In the genomic region with DNA sequence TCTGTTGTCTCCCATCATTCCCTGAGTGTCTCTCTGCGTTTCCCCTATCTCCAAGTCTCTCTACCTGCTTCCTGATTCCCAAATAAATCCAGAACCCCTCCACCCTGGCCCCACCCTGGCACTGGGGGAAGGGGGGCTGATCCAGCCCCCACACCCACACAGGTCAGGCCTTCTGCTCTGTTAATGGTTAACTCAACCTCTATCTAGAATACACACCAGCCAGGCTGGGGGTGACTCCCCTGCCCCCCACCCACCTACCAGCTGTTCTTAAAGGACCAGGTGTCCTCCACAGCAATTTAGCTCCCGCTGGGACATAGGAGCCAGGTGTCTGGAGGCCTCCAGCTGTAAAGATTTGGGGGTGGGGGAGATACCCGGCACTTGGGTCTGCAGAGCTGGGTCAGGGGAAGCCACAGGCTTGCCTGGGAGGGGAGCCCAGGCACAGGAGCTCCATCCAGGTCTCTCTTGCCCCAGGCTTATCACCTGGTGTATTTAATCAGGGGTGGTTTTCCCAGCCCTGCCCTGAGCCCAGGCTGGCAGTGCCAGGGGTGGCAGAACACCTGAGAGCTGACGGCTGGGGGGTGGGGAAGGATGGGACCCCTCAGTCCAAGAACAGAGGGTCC, we compare ENCODE assay signal across 13 cellular contexts. TPM values are rescaled to one million over a fixed set of nuclear protein-coding genes. Genes with fewer than 3 reads are reported as not detected.
DNase-seq lines count a peak whose midpoint lies in the region; ATAC-seq and TF ChIP-seq lines count a peak whose summit lies in the region.
"Had no signal": no experiment of that assay in that cellular context is flagged by ENCODE, and none has a peak within 500 bp of the region (broad histone marks: within the 10 kb centered on the region; RNA-seq: fewer than 3 reads in every experiment).

No MANE protein-coding gene starts in this region.

- H3K4me1 Mint-ChIP-seq in neural crest cell, result peaks cover 43% of the 10 kb centered on the region

- H3K27me3 Mint-ChIP-seq in neural crest cell (ENCODE audit: low read depth), result peaks cover 9% of the 10 kb centered on the region

- TF ChIP-seq CTCF in epithelial cell of esophagus (IDR thresholded peaks at IDR 0.05; ENCODE audit: insufficient read depth, low read depth, low read length, missing control alignments) (no peak), neural crest cell (conservative IDR thresholded peaks at IDR 0.05) (no peak)

- H3K9me3 Mint-ChIP-seq in neural crest cell, result no peaks in the 10 kb centered on the region
- H3K9me3 Mint-ChIP-seq: central memory CD8-positive, alpha-beta T cell had no signal

- H3K4me3 ChIP-seq in epithelial cell of esophagus (ENCODE audit: low read length), result peak overlapping the region; percentile 71

- ATAC-seq in stimulated activated naive CD8-positive, alpha-beta T cell treated with anti-CD3 and anti-CD28 coated beads, Interleukin-15, Interleukin-2, amounts not matched to agents 100 U/mL and 50 U/mL, for 24 hours, result no peak
- ATAC-seq: naive thymus-derived CD8-positive, alpha-beta T cell had no signal

- DNase-seq in DMS53 (lab: John Stamatoyannopoulos, UW) (peak; percentile 95), NCI-H1417 (lab: John Stamatoyannopoulos, UW) (peak in 2 of 3 experiments; percentile 80 to 91), epithelial cell of esophagus (ENCODE audit: low read depth) (no peak), neural crest cell (ENCODE audit: low read depth, low spot score) (no peak), germinal center (ENCODE audit: low spot score) (no peak), ureter (ENCODE audit: low spot score) (no peak), HCEC 1CT (no peak)
- DNase-seq in stimulated activated naive CD8-positive, alpha-beta T cell treated with anti-CD3 and anti-CD28 coated beads, Interleukin-15, Interleukin-2, amounts not matched to agents 100 U/mL and 50 U/mL, for 24 hours, result no peak
- DNase-seq: activated T-cell treated with anti-CD3 and anti-CD28 coated beads for 4 hours, NCI-H2029 treated with DMSO at 0.1 percent for 48 hours had no signal

- H3K4me3 Mint-ChIP-seq in neural crest cell, result peak overlapping the region; percentile 34
- H3K4me3 Mint-ChIP-seq: central memory CD8-positive, alpha-beta T cell had no signal

- peaks cover 3% of the 10 kb centered on the region for H3K36me3 Mint-ChIP-seq in neural crest cell (ENCODE audit: low read depth)
- H3K36me3 Mint-ChIP-seq: naive thymus-derived CD8-positive, alpha-beta T cell had no signal

- no peak overlapping the region for H3K27ac Mint-ChIP-seq in neural crest cell (ENCODE audit: unreplicated experiment)

RNA-seq across cellular contexts. Expression of a gene that starts 3.9 kb away (rescaled TPM):
- total RNA-seq in neural crest cell (28.6 and 33.1 TPM in 2 replicates), ureter (22.0 TPM)

RNA-seq across cellular contexts. Expression of a gene that starts 17.9 kb away (rescaled TPM):
- not detected in 2 replicates for total RNA-seq in neural crest cell
- total RNA-seq in ureter, result not detected
- total RNA-seq: naive thymus-derived CD8-positive, alpha-beta T cell; urinary bladder had no signal

RNA-seq across cellular contexts. Expression of a gene that starts 19.1 kb away (rescaled TPM):
- total RNA-seq in neural crest cell, result 105 and 115 TPM in 2 replicates
- total RNA-seq in ureter, result 81.1 TPM

RNA-seq across cellular contexts. Expression of a gene that starts 20.4 kb away (rescaled TPM):
- total RNA-seq in neural crest cell (9.1 and 9.6 TPM in 2 replicates), ureter (5.5 TPM)

RNA-seq across cellular contexts. Expression of a gene that starts 32.6 kb away (rescaled TPM):
- not detected in 2 replicates for total RNA-seq in neural crest cell
- total RNA-seq in ureter, result not detected
- total RNA-seq: naive thymus-derived CD8-positive, alpha-beta T cell; urinary bladder had no signal

Comparison
In these comparisons a context has a peak if more than half of its experiments do, and no peak if none do; other contexts are left out.
1. DNase-seq: peak in DMS53 (single experiment) and NCI-H1417 (2 of 3); none in epithelial cell of esophagus (single experiment), neural crest cell (single experiment), germinal center (single experiment), stimulated activated naive CD8-positive, alpha-beta T cell treated with anti-CD3 and anti-CD28 coated beads, Interleukin-15, Interleukin-2, amounts not matched to agents 100 U/mL and 50 U/mL, for 24 hours (single experiment), ureter (single experiment) and HCEC 1CT (single experiment).